In genomic region chrX:139203681-139204575, GRCh38 we compare ENCODE assay signal across 8 cellular contexts.
A peak's percentile ranks its signal among the peaks of the same experiment; 100 is the strongest.
DNase-seq lines count a peak whose midpoint lies in the region; ATAC-seq, FAIRE-seq and TF ChIP-seq lines count a peak whose summit lies in the region.

No MANE protein-coding gene starts in this region.

- FAIRE-seq in GM19239 (lab: Jason Lieb, UNC): no peak

- H3K36me3 ChIP-seq in SJSA1 (no peaks in the 10 kb centered on the region), cardiac muscle cell (no peaks in the 10 kb centered on the region)

- no peak for ATAC-seq in GM18502 (IDR thresholded peaks at IDR 0.05; ENCODE audit: poor library complexity, unreplicated experiment)

- DNase-seq in GM12865 (ENCODE audit: low read depth) (peak; percentile 9), SJSA1 (ENCODE audit: low read depth in 1 of 2, low spot score in 2 of 2) (peak in 1 of 2 experiments; percentile 40), cardiac muscle cell (ENCODE audit: low read depth in 1 of 2, low spot score in 1 of 2) (peak; percentile 6 to 44), retina (peak; percentile 79), HuH-7 (ENCODE audit: low spot score) (no peak), GM19239 (ENCODE audit: insufficient read length, low spot score) (no peak), NCI-H187 (lab: John Stamatoyannopoulos, UW) (no peak)

- TF ChIP-seq CTCF in GM12865 (IDR thresholded peaks at IDR 0.05; ENCODE audit: insufficient read depth, low read depth, low read length, missing control alignments): no peak
- no peak for TF ChIP-seq CTCF in cardiac muscle cell (IDR thresholded peaks at IDR 0.05; ENCODE audit: low read depth, low read length)

- H3K9me3 ChIP-seq in SJSA1 (replicated peaks): no peaks in the 10 kb centered on the region
- no peaks in the 10 kb centered on the region for H3K9me3 ChIP-seq in cardiac muscle cell (ENCODE audit: low read depth)

- H3K4me3 ChIP-seq in GM12865 (ENCODE audit: low read depth, low read length): peak overlapping the region; percentile 44
- peak overlapping the region; percentile 53 for H3K4me3 ChIP-seq in SJSA1
- peak overlapping the region; percentile 59 for H3K4me3 ChIP-seq in cardiac muscle cell

- H3K27ac ChIP-seq in SJSA1: peak overlapping the region; percentile 61
- H3K27ac ChIP-seq in cardiac muscle cell: no peak overlapping the region

- no peaks in the 10 kb centered on the region for H3K27me3 ChIP-seq in SJSA1 (replicated peaks)
- H3K27me3 ChIP-seq in cardiac muscle cell: peaks cover 94% of the 10 kb centered on the region

- peaks cover 44% of the 10 kb centered on the region for H3K4me1 ChIP-seq in SJSA1 (replicated peaks)
- no peaks in the 10 kb centered on the region for H3K4me1 ChIP-seq in cardiac muscle cell (ENCODE audit: low read depth)

Comparison
In these comparisons a context has a peak if more than half of its experiments do, and no peak if none do; other contexts are left out.
1. DNase-seq: peak in GM12865 (single experiment), cardiac muscle cell (2 of 2) and retina (single experiment); none in HuH-7 (single experiment), GM19239 (single experiment) and NCI-H187 (0 of 2).
2. Peak in every context shown above with its lines, with median percentiles within 50 percentile points of each other: H3K4me3 ChIP-seq.